Comparison of ENCODE assay signal across 11 cellular contexts in genomic region chr1:31626451-31627202, GRCh38. TPM values are rescaled to one million over a fixed set of nuclear protein-coding genes. Genes with fewer than 3 reads are reported as not detected.
DNase-seq lines count a peak whose midpoint lies in the region; ATAC-seq and TF ChIP-seq lines count a peak whose summit lies in the region.
"Had no signal": no experiment of that assay in that cellular context is flagged by ENCODE, and none has a peak within 500 bp of the region (broad histone marks: within the 10 kb centered on the region; RNA-seq: fewer than 3 reads in every experiment).

No MANE protein-coding gene starts in this region.

- no peaks in the 10 kb centered on the region for H3K27me3 Mint-ChIP-seq in activated naive CD8-positive, alpha-beta T cell treated with anti-CD3 and anti-CD28 coated beads for 36 hours
- no peaks in the 10 kb centered on the region for H3K27me3 Mint-ChIP-seq in activated naive CD8-positive, alpha-beta T cell treated with anti-CD3 and anti-CD28 coated beads, Interleukin-2, amount 50 U/mL, for 24 hours
- H3K27me3 Mint-ChIP-seq: memory B cell had no signal

- H3K9ac ChIP-seq in mesendoderm (ENCODE audit: low read length): no peak overlapping the region

- no peak for TF ChIP-seq EP300 in upper lobe of left lung (IDR thresholded peaks at IDR 0.05)

- H3K4me1 ChIP-seq in mesendoderm (ENCODE audit: control insufficient read depth, low read depth, low read length) (no peaks in the 10 kb centered on the region), upper lobe of left lung (peaks cover 11 to 37% (median 24%) of the 10 kb centered on the region in 4 donors), left lung (peaks cover 21 to 23% of the 10 kb centered on the region in 2 donors)

- TF ChIP-seq POLR2A in upper lobe of left lung (IDR thresholded peaks at IDR 0.05): no peak

- no peak overlapping the region for H3K27ac ChIP-seq in mesendoderm (ENCODE audit: low read depth, low read length)
- peak overlapping the region; percentile 76 to 81 (median 78) for H3K27ac ChIP-seq in upper lobe of left lung
- peak overlapping the region in 1 of 2 donors; percentile 47 for H3K27ac ChIP-seq in left lung

- H3K9me3 ChIP-seq in upper lobe of left lung (no peaks in the 10 kb centered on the region), left lung (no peaks in the 10 kb centered on the region)

- no peak overlapping the region for H4K8ac ChIP-seq in mesendoderm (ENCODE audit: low read depth, low read length)

- no peak overlapping the region for H3K56ac ChIP-seq in mesendoderm (ENCODE audit: low read length)

- no peak overlapping the region for H2BK120ac ChIP-seq in mesendoderm (ENCODE audit: low read depth, low read length)

- H3K4me3 ChIP-seq in cardiac fibroblast (replicated peaks in 1 of 2; ENCODE audit: low read depth in 2 of 2, low read length in 2 of 2) (no peak overlapping the region), mesendoderm (ENCODE audit: low read length) (no peak overlapping the region), upper lobe of left lung (no peak overlapping the region), left lung (no peak overlapping the region)

- no peak overlapping the region for H2AK5ac ChIP-seq in mesendoderm (ENCODE audit: low read length)

- no peak overlapping the region for H4K5ac ChIP-seq in mesendoderm (ENCODE audit: low read length)

- H3K27me3 ChIP-seq in mesendoderm (ENCODE audit: insufficient read depth, low read length, poor library complexity) (no peaks in the 10 kb centered on the region), upper lobe of left lung (no peaks in the 10 kb centered on the region), left lung (no peaks in the 10 kb centered on the region)

- H3K79me2 ChIP-seq in mesendoderm (ENCODE audit: control insufficient read depth, insufficient read depth, low read length): no peaks in the 10 kb centered on the region

- H3K18ac ChIP-seq in mesendoderm (ENCODE audit: low read length): no peak overlapping the region

- H2BK15ac ChIP-seq in mesendoderm (replicated peaks; ENCODE audit: low read depth): no peak overlapping the region

- peaks cover 4% of the 10 kb centered on the region for H3K36me3 Mint-ChIP-seq in activated naive CD8-positive, alpha-beta T cell treated with anti-CD3 and anti-CD28 coated beads for 36 hours
- peaks cover 17% of the 10 kb centered on the region for H3K36me3 Mint-ChIP-seq in activated naive CD8-positive, alpha-beta T cell treated with anti-CD3 and anti-CD28 coated beads, Interleukin-2, amount 50 U/mL, for 24 hours (ENCODE audit: low read depth)

- peaks cover 3% of the 10 kb centered on the region for H3K4me1 Mint-ChIP-seq in activated naive CD8-positive, alpha-beta T cell treated with anti-CD3 and anti-CD28 coated beads for 36 hours
- H3K4me1 Mint-ChIP-seq in activated naive CD8-positive, alpha-beta T cell treated with anti-CD3 and anti-CD28 coated beads, Interleukin-2, amount 50 U/mL, for 24 hours: peaks cover 10% of the 10 kb centered on the region
- H3K4me1 Mint-ChIP-seq: memory B cell had no signal

- H3K23ac ChIP-seq in mesendoderm (ENCODE audit: low read length): no peak overlapping the region

- no peak overlapping the region for H2BK5ac ChIP-seq in mesendoderm (ENCODE audit: low read length)

- H3K36me3 ChIP-seq in mesendoderm (ENCODE audit: control insufficient read depth, insufficient read depth, low read length) (peaks cover 2% of the 10 kb centered on the region), upper lobe of left lung (peaks cover 5 to 55% (median 39%) of the 10 kb centered on the region in 4 donors), left lung (peaks cover 0 to 66% of the 10 kb centered on the region in 2 donors)

- H3K4me2 ChIP-seq in mesendoderm (ENCODE audit: low read length): no peak overlapping the region

- ATAC-seq in activated naive CD8-positive, alpha-beta T cell treated with anti-CD3 and anti-CD28 coated beads, Interleukin-2, amount 50 U/mL, for 24 hours: no peak
- ATAC-seq in upper lobe of left lung (ENCODE audit: low FRiP score in 2 of 2): no peak
- no peak for ATAC-seq in left lung

- H3K27ac Mint-ChIP-seq in activated naive CD8-positive, alpha-beta T cell treated with anti-CD3 and anti-CD28 coated beads for 36 hours: peak overlapping the region; percentile 38
- H3K27ac Mint-ChIP-seq in activated naive CD8-positive, alpha-beta T cell treated with anti-CD3 and anti-CD28 coated beads, Interleukin-2, amount 50 U/mL, for 24 hours: no peak overlapping the region

- DNase-seq in activated naive CD8-positive, alpha-beta T cell treated with anti-CD3 and anti-CD28 coated beads for 36 hours: no peak
- DNase-seq in activated naive CD8-positive, alpha-beta T cell treated with anti-CD3 and anti-CD28 coated beads, Interleukin-2, amount 50 U/mL, for 24 hours: no peak
- DNase-seq in cardiac fibroblast (ENCODE audit: low read depth in 2 of 2) (peak; percentile 29 to 37), mesendoderm (peak; percentile 24), upper lobe of left lung (peak in 1 of 2 donors; percentile 41), left lung (no peak), NCI-H2081 (lab: John Stamatoyannopoulos, UW) (no peak), NCI-H345 (lab: John Stamatoyannopoulos, UW) (no peak)
- DNase-seq: AML-193, HCEC 1CT had no signal

- no CpG with 5 or more reads among the region's 18 CpGs for WGBS in mesendoderm (ENCODE audit: extremely low coverage, insufficient coverage, low lambda C conversion rate)
- WGBS in upper lobe of left lung, 2 donors: 83 to 87% methylated on average over 16 to 18 of the region's 18 CpGs

- TF ChIP-seq CTCF in cardiac fibroblast (IDR thresholded peaks at IDR 0.05; ENCODE audit: low read depth, low read length) (no peak), upper lobe of left lung (IDR thresholded peaks at IDR 0.05) (no peak), left lung (IDR thresholded peaks at IDR 0.05) (no peak)

- no peak overlapping the region for H3K4me3 Mint-ChIP-seq in activated naive CD8-positive, alpha-beta T cell treated with anti-CD3 and anti-CD28 coated beads for 36 hours
- no peak overlapping the region for H3K4me3 Mint-ChIP-seq in activated naive CD8-positive, alpha-beta T cell treated with anti-CD3 and anti-CD28 coated beads, Interleukin-2, amount 50 U/mL, for 24 hours
- H3K4me3 Mint-ChIP-seq: memory B cell had no signal

- intact Hi-C loops in left lung (cut with DNase I): no loop called here

- no peaks in the 10 kb centered on the region for H3K9me3 Mint-ChIP-seq in activated naive CD8-positive, alpha-beta T cell treated with anti-CD3 and anti-CD28 coated beads for 36 hours
- H3K9me3 Mint-ChIP-seq in activated naive CD8-positive, alpha-beta T cell treated with anti-CD3 and anti-CD28 coated beads, Interleukin-2, amount 50 U/mL, for 24 hours: no peaks in the 10 kb centered on the region
- H3K9me3 Mint-ChIP-seq: memory B cell had no signal

- H3K79me1 ChIP-seq in mesendoderm (ENCODE audit: low read length): no peaks in the 10 kb centered on the region

- no peak overlapping the region for H3K4ac ChIP-seq in mesendoderm (ENCODE audit: low read depth, low read length)

RNA-seq across cellular contexts. Expression of gene HCRTR1, which starts 9.1 kb away (rescaled TPM):
- not detected for total RNA-seq in activated naive CD8-positive, alpha-beta T cell treated with anti-CD3 and anti-CD28 coated beads for 36 hours
- 0.04 TPM for polyA plus RNA-seq in mesendoderm (2013, experiment 1 of 2)
- polyA plus RNA-seq in mesendoderm (2013, experiment 2 of 2): 0.04 TPM
- total RNA-seq in upper lobe of left lung (1 to 10 TPM in 1 of 6 donors, not detected in 5; 2.1 TPM), left lung (not detected)

RNA-seq across cellular contexts. Expression of gene PEF1, which starts 18.0 kb away (rescaled TPM):
- 10 to 100 TPM; 61.4 to 61.6 TPM for total RNA-seq in activated naive CD8-positive, alpha-beta T cell treated with anti-CD3 and anti-CD28 coated beads for 36 hours
- 48.7 TPM for polyA plus RNA-seq in mesendoderm (2013, experiment 1 of 2)
- polyA plus RNA-seq in mesendoderm (2013, experiment 2 of 2): 49.2 TPM
- total RNA-seq in upper lobe of left lung (100 to 1,000 TPM in 1 of 6 donors, 10 to 100 TPM in 5; 52.4 to 135 (median 77.4) TPM), left lung (10 to 100 TPM; 70.3 to 75.8 TPM)

RNA-seq across cellular contexts. Expression of gene TINAGL1, which starts 50.3 kb away (rescaled TPM):
- total RNA-seq in activated naive CD8-positive, alpha-beta T cell treated with anti-CD3 and anti-CD28 coated beads for 36 hours: not detected
- 2.5 TPM for polyA plus RNA-seq in mesendoderm (2013, experiment 1 of 2)
- 2.7 TPM for polyA plus RNA-seq in mesendoderm (2013, experiment 2 of 2)
- total RNA-seq in upper lobe of left lung (100 to 1,000 TPM in 3 of 6 donors, 10 to 100 TPM in 3; 71.3 to 191 (median 120) TPM), left lung (100 to 1,000 TPM in 1 of 2 donors, 10 to 100 TPM in 1; 66.6 to 106 TPM)

Comparison
In these comparisons a context has a peak if more than half of its experiments do, and no peak if none do; other contexts are left out.
1. DNase-seq: peak in cardiac fibroblast (2 of 2) and mesendoderm (single experiment); none in activated naive CD8-positive, alpha-beta T cell treated with anti-CD3 and anti-CD28 coated beads for 36 hours (single experiment), activated naive CD8-positive, alpha-beta T cell treated with anti-CD3 and anti-CD28 coated beads, Interleukin-2, amount 50 U/mL, for 24 hours (single experiment), left lung (0 of 2), NCI-H2081 (0 of 2) and NCI-H345 (single experiment).
2. RNA of gene TINAGL1, which starts 50.3 kb away (total RNA-seq): 71.3 to 191 TPM in upper lobe of left lung and 66.6 to 106 TPM in left lung; not detected in activated naive CD8-positive, alpha-beta T cell treated with anti-CD3 and anti-CD28 coated beads for 36 hours; every median in the first group is over 10 times any median in the second.